Comparison of ENCODE assay signal across 1 cellular context in the genomic region with DNA sequence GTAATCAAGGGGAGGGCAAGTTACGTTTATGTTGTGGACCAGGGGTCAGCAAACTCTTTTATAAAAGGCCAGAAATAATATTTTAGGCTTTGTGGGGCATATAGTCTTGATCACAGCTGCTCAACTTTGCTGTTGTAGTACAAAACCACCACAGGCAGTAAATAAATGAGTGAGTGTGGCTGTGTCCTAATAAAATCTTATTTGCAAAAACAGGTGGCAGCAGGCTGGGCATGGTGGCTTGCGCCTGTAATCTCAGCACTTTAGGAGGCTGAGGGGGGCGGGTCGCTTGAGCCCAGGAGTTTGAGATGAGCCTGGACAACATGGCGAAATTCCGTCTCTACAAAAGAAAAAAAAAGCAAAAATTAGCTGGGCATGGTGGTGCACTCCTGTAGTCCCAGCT.
TF ChIP-seq lines count a peak whose summit lies in the region.

No MANE protein-coding gene starts in this region.

TF ChIP-seq in K562, 482 proteins besides CTCF, POLR2A, EP300 and RAD21:
- TF ChIP-seq HDAC8 (tag; IDR thresholded peaks at IDR 0.05) (no peak), CBX2 (IDR thresholded peaks at IDR 0.05; ENCODE audit: insufficient read depth, low read length, poor library complexity, severe bottlenecking) (no peak)
- TF ChIP-seq, protein P1, sequence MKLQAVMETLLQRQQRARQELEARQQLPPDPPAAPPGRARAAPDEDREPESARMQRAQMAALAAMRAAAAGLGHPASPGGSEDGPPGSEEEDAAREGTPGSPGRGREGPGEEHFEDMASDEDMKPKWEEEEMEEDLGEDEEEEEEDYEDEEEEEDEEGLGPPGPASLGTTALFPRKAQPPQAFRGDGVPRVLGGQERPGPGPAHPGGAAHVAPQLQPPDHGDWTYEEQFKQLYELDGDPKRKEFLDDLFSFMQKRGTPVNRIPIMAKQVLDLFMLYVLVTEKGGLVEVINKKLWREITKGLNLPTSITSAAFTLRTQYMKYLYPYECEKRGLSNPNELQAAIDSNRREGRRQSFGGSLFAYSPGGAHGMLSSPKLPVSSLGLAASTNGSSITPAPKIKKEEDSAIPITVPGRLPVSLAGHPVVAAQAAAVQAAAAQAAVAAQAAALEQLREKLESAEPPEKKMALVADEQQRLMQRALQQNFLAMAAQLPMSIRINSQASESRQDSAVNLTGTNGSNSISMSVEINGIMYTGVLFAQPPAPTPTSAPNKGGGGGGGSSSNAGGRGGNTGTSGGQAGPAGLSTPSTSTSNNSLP (IDR thresholded peaks at IDR 0.05; ENCODE audit: borderline replicate concordance, low read depth, low read length): no peak
TF ChIP-seq in K562: peak in this region for 0.
